Comparison of ENCODE assay signal across 20 cellular contexts in the genomic region with DNA sequence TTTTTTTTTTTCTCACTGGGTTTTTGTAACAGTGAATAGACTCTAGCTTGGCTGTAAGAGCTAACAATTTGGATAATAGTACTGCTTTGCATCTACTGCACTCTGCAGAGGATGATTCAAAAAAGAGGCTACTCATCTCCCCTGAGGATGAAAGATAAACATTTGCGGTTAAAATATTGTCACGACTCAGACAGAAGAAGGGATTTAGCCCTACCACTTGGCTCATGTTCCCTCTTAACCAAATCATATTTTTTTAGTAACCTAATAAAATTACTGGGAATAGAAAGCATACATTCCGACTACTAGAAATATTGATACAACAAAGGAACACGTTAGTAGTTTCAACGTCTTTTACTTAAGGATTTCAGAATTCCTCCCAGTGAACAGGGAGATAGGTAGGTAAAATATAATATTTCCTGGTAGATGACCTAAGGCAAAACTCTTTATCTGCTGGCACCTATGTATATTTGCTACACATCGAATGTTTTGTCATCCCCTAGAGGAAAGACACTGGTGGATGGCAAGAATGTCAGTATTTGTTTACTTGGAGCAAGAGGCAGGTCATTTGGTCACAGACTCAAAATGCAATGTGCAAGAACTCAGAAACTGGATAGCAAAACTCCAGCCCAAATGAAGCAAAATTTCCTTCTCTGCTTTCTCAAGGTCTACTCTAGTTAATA.
DNase-seq lines count a peak whose midpoint lies in the region; ATAC-seq and TF ChIP-seq lines count a peak whose summit lies in the region.
"Had no signal": no experiment of that assay in that cellular context is flagged by ENCODE, and none has a peak within 500 bp of the region (broad histone marks: within the 10 kb centered on the region; RNA-seq: fewer than 3 reads in every experiment).

No MANE protein-coding gene starts in this region.

- no peaks in the 10 kb centered on the region for H3K27me3 ChIP-seq in ACC112 (ENCODE audit: insufficient read depth, low read length)
- H3K27me3 ChIP-seq: foreskin keratinocyte, transverse colon had no signal

- no peak overlapping the region for H3K27ac Mint-ChIP-seq in T-helper 2 cell treated with Interferon-gamma antibody and Interleukin-4, amounts not matched to agents 5 μg/mL and 100 μg/mL, for 36 hours
- H3K27ac Mint-ChIP-seq: activated naive CD8-positive, alpha-beta T cell treated with anti-CD3 and anti-CD28 coated beads for 36 hours; progenitor cell of endocrine pancreas had no signal

- H3K4me3 Mint-ChIP-seq in T-helper 2 cell treated with Interferon-gamma antibody and Interleukin-4, amounts not matched to agents 5 μg/mL and 100 μg/mL, for 36 hours = no peak overlapping the region
- H3K4me3 Mint-ChIP-seq: activated naive CD8-positive, alpha-beta T cell treated with anti-CD3 and anti-CD28 coated beads for 36 hours had no signal

- H2AFZ ChIP-seq in ACC112 (ENCODE audit: low read length, unreplicated experiment) = no peak overlapping the region

- H3K36me3 ChIP-seq in ACC112 (ENCODE audit: insufficient read depth, low read length) = no peaks in the 10 kb centered on the region
- H3K36me3 ChIP-seq: transverse colon had no signal

- H3K27me3 Mint-ChIP-seq in T-helper 2 cell treated with Interferon-gamma antibody and Interleukin-4, amounts not matched to agents 5 μg/mL and 100 μg/mL, for 36 hours (ENCODE audit: low read depth) = peaks cover 16% of the 10 kb centered on the region

- peak; percentile 50 for ATAC-seq in SK-N-SH treated with all-trans-retinoic acid at 6 μM for 48 hours
- ATAC-seq: foreskin keratinocyte had no signal

- H3K4me1 Mint-ChIP-seq in T-helper 2 cell treated with Interferon-gamma antibody and Interleukin-4, amounts not matched to agents 5 μg/mL and 100 μg/mL, for 36 hours (ENCODE audit: low read depth) = no peaks in the 10 kb centered on the region
- H3K4me1 Mint-ChIP-seq: activated naive CD8-positive, alpha-beta T cell treated with anti-CD3 and anti-CD28 coated beads for 36 hours had no signal

- DNase-seq in HCEC 1CT = peak; percentile 95
- peak; percentile 54 for DNase-seq in fibroblast of the conjunctiva (ENCODE audit: low read depth)
- no peak for DNase-seq in DMS53 (lab: John Stamatoyannopoulos, UW)
- no peak for DNase-seq in NCI-H2029 (lab: John Stamatoyannopoulos, UW)
- no peak for DNase-seq in NCI-H1105 treated with DMSO at 0.1 percent for 48 hours (lab: John Stamatoyannopoulos, UW)
- DNase-seq in T-helper 2 cell treated with Interferon-gamma antibody and Interleukin-4, amounts not matched to agents 5 μg/mL and 100 μg/mL, for 36 hours (ENCODE audit: low spot score) = no peak
- DNase-seq: activated CD4-positive, CD25-positive, alpha-beta regulatory T cell treated with anti-CD3 and anti-CD28 coated beads, Interleukin-2, amount 50 U/mL, for 72 hours; activated naive CD8-positive, alpha-beta T cell treated with anti-CD3 and anti-CD28 coated beads for 36 hours; cortex of kidney; DMS79 treated with DMSO at 0.1 percent for 48 hours; foreskin keratinocyte; Kasumi-1; kidney; stimulated activated CD4-positive, alpha-beta T cell treated with anti-CD3 and anti-CD28 coated beads, Interleukin-1b, Interleukin-23, amount 100 ng/mL, for 48 hours; stimulated activated CD8-positive, alpha-beta memory T cell treated with anti-CD3 and anti-CD28 coated beads, Interleukin-4, amount 100 ng/mL, for 48 hours; SW 1271; transverse colon had no signal

- H3K79me2 ChIP-seq in ACC112 (ENCODE audit: control insufficient read depth, insufficient read depth, low read length, unreplicated experiment) = no peaks in the 10 kb centered on the region

- peak overlapping the region; percentile 97 for H3K27ac ChIP-seq in ACC112 (ENCODE audit: low read depth, low read length)
- H3K27ac ChIP-seq: foreskin keratinocyte, transverse colon had no signal

- H3K4me3 ChIP-seq in ACC112 (ENCODE audit: low read depth, low read length) = peak overlapping the region; percentile 48
- H3K4me3 ChIP-seq: transverse colon had no signal

- peaks cover 80% of the 10 kb centered on the region for H3K4me1 ChIP-seq in ACC112 (ENCODE audit: control insufficient read depth, insufficient read depth, low read length, unreplicated experiment)
- H3K4me1 ChIP-seq: transverse colon had no signal

- no peaks in the 10 kb centered on the region for H3K9me3 Mint-ChIP-seq in T-helper 2 cell treated with Interferon-gamma antibody and Interleukin-4, amounts not matched to agents 5 μg/mL and 100 μg/mL, for 36 hours
- H3K9me3 Mint-ChIP-seq: activated naive CD8-positive, alpha-beta T cell treated with anti-CD3 and anti-CD28 coated beads for 36 hours had no signal

- H3K36me3 Mint-ChIP-seq in T-helper 2 cell treated with Interferon-gamma antibody and Interleukin-4, amounts not matched to agents 5 μg/mL and 100 μg/mL, for 36 hours (ENCODE audit: low read depth) = no peaks in the 10 kb centered on the region
- H3K36me3 Mint-ChIP-seq: activated naive CD8-positive, alpha-beta T cell treated with anti-CD3 and anti-CD28 coated beads for 36 hours had no signal

TF ChIP-seq in SK-N-SH treated with all-trans-retinoic acid at 6 μM for 48 hours, 23 proteins besides CTCF, POLR2A, EP300 and RAD21:
- TF ChIP-seq TOX (CRISPR knock-in tag; IDR thresholded peaks at IDR 0.05; ENCODE audit: borderline replicate concordance) = no peak
- TF ChIP-seq ZC3H10 (CRISPR knock-in tag; IDR thresholded peaks at IDR 0.05) = 0 out of 2 replicates have a peak, but pooled peaks have one; percentile 1
- no peak for TF ChIP-seq OSR1 (CRISPR knock-in tag; IDR thresholded peaks at IDR 0.05)
- TF ChIP-seq ISL1 (CRISPR knock-in tag; IDR thresholded peaks at IDR 0.05) = peak; percentile 51
- TF ChIP-seq PPARA (CRISPR knock-in tag; IDR thresholded peaks at IDR 0.05; ENCODE audit: borderline replicate concordance) = no peak
- no peak for TF ChIP-seq BACH2 (CRISPR knock-in tag; IDR thresholded peaks at IDR 0.05; ENCODE audit: borderline replicate concordance)

Comparison
In these comparisons a context has a peak if more than half of its experiments do, and no peak if none do; other contexts are left out.
1. DNase-seq: peak in HCEC 1CT (single experiment) and fibroblast of the conjunctiva (single experiment); none in DMS53 (single experiment), NCI-H2029 (single experiment), NCI-H1105 treated with DMSO at 0.1 percent for 48 hours (single experiment) and T-helper 2 cell treated with Interferon-gamma antibody and Interleukin-4, amounts not matched to agents 5 μg/mL and 100 μg/mL, for 36 hours (single experiment).